12 cellular contexts compared by ENCODE assay signal in genomic region chr19:54518844-54519243, GRCh38. TPM values are rescaled to one million over a fixed set of nuclear protein-coding genes. Genes with fewer than 3 reads are reported as not detected.
DNase-seq lines count a peak whose midpoint lies in the region; ATAC-seq and TF ChIP-seq lines count a peak whose summit lies in the region.
"Had no signal": no experiment of that assay in that cellular context is flagged by ENCODE, and none has a peak within 500 bp of the region (broad histone marks: within the 10 kb centered on the region; RNA-seq: fewer than 3 reads in every experiment).

No MANE protein-coding gene starts in this region.

- H3K4me3 Mint-ChIP-seq in endothelial cell (ENCODE audit: unreplicated experiment) (no peak overlapping the region), glutamatergic neuron (ENCODE audit: unreplicated experiment) (no peak overlapping the region)

- H3K27ac Mint-ChIP-seq in endothelial cell (ENCODE audit: unreplicated experiment) (peak overlapping the region; percentile 54), glutamatergic neuron (ENCODE audit: unreplicated experiment) (no peak overlapping the region)

- ATAC-seq in GM21529 (IDR thresholded peaks at IDR 0.05; ENCODE audit: unreplicated experiment), result peak; percentile 63
- no peak for ATAC-seq in Right ventricle myocardium inferior

- TF ChIP-seq CTCF in OCI-LY3 (IDR thresholded peaks at IDR 0.05; ENCODE audit: low read depth, low read length) (no peak), endothelial cell (IDR thresholded peaks at IDR 0.05; ENCODE audit: unreplicated experiment) (no peak), glutamatergic neuron (IDR thresholded peaks at IDR 0.05; ENCODE audit: partially characterized antibody, unreplicated experiment) (no peak)

- H3K9ac ChIP-seq in OCI-LY3 (ENCODE audit: low read length), result no peak overlapping the region

- H3K27me3 ChIP-seq in OCI-LY3 (ENCODE audit: low read depth, low read length), result peaks cover 66% of the 10 kb centered on the region

- no peaks in the 10 kb centered on the region for H3K36me3 ChIP-seq in OCI-LY3 (replicated peaks; ENCODE audit: low read depth, low read length)
- H3K36me3 ChIP-seq: stomach had no signal

- no peak overlapping the region for H2AFZ ChIP-seq in OCI-LY3 (ENCODE audit: low read depth, low read length)

- peaks cover 10% of the 10 kb centered on the region for H3K27me3 Mint-ChIP-seq in endothelial cell (ENCODE audit: unreplicated experiment)
- H3K27me3 Mint-ChIP-seq in glutamatergic neuron (ENCODE audit: unreplicated experiment), result no peaks in the 10 kb centered on the region

- no peaks in the 10 kb centered on the region for H3K79me2 ChIP-seq in OCI-LY3 (ENCODE audit: low read length)

- DNase-seq in DMS79 treated with DMSO at 0.1 percent for 48 hours (lab: John Stamatoyannopoulos, UW) (peak; percentile 9), DMS79 (lab: John Stamatoyannopoulos, UW) (no peak), endothelial cell (ENCODE audit: low spot score) (no peak), Right ventricle myocardium inferior (ENCODE audit: missing footprints) (no peak), glutamatergic neuron (no peak), HCEC 1CT (no peak)
- DNase-seq: posterior cingulate gyrus, stomach had no signal

- peaks cover 59% of the 10 kb centered on the region for H3K4me1 ChIP-seq in OCI-LY3 (ENCODE audit: low read length)
- H3K4me1 ChIP-seq: stomach had no signal

- H4K20me1 ChIP-seq in OCI-LY3 (ENCODE audit: insufficient read depth, low read length), result peaks cover 18% of the 10 kb centered on the region; the same call in 1 of the 2 replicates

- H3K4me2 ChIP-seq in OCI-LY3 (ENCODE audit: low read length), result peak overlapping the region; percentile 73

- no peaks in the 10 kb centered on the region for H3K4me1 Mint-ChIP-seq in endothelial cell (ENCODE audit: unreplicated experiment)
- no peaks in the 10 kb centered on the region for H3K4me1 Mint-ChIP-seq in glutamatergic neuron (ENCODE audit: low read depth, unreplicated experiment)

- no peaks in the 10 kb centered on the region for H3K9me3 ChIP-seq in OCI-LY3 (ENCODE audit: insufficient read depth, low read length)
- H3K9me3 ChIP-seq: stomach had no signal

- H3K9me3 Mint-ChIP-seq in endothelial cell (ENCODE audit: unreplicated experiment) (peaks cover 53% of the 10 kb centered on the region), glutamatergic neuron (ENCODE audit: unreplicated experiment) (peaks cover 4% of the 10 kb centered on the region)

- H3K36me3 Mint-ChIP-seq in endothelial cell (ENCODE audit: low read depth, unreplicated experiment) (peaks cover 35% of the 10 kb centered on the region), glutamatergic neuron (ENCODE audit: unreplicated experiment) (no peaks in the 10 kb centered on the region)

- intact Hi-C loops in Right ventricle myocardium inferior (cut with DNase I), result no loop called here

- H3K27ac ChIP-seq in OCI-LY3 (ENCODE audit: low read length), result peak overlapping the region; percentile 42
- H3K27ac ChIP-seq: 22Rv1, stomach had no signal

- H3K4me3 ChIP-seq in OCI-LY3 (ENCODE audit: low read length), result peak overlapping the region; percentile 13
- H3K4me3 ChIP-seq: stomach had no signal

RNA-seq across cellular contexts. Expression of gene LAIR2, which starts 16.2 kb away (rescaled TPM):
- total RNA-seq in endothelial cell (ENCODE audit: unreplicated experiment), result not detected
- total RNA-seq in Right ventricle myocardium inferior, result not detected
- not detected for total RNA-seq in glutamatergic neuron (ENCODE audit: unreplicated experiment)
- total RNA-seq: cardiac septum, stomach had no signal

RNA-seq across cellular contexts. Expression of gene CDC42EP5, which starts 45.7 kb away (rescaled TPM):
- 21.4 TPM for total RNA-seq in endothelial cell (ENCODE audit: unreplicated experiment)
- total RNA-seq in Right ventricle myocardium inferior, result 8.9 TPM
- total RNA-seq in glutamatergic neuron (ENCODE audit: unreplicated experiment), result not detected

RNA-seq across cellular contexts. Expression of gene LILRA2, which starts 54.7 kb away (rescaled TPM):
- total RNA-seq in endothelial cell (ENCODE audit: unreplicated experiment) (not detected), Right ventricle myocardium inferior (3.1 TPM), glutamatergic neuron (ENCODE audit: unreplicated experiment) (not detected)

RNA-seq across cellular contexts. Expression of gene LENG9, which starts 55.3 kb away (rescaled TPM):
- total RNA-seq in endothelial cell (ENCODE audit: unreplicated experiment), result 3.4 TPM
- total RNA-seq in Right ventricle myocardium inferior, result 1.8 TPM
- total RNA-seq in glutamatergic neuron (ENCODE audit: unreplicated experiment), result 4.7 TPM
